Comparison of ENCODE assay signal across 14 cellular contexts in the genomic region with DNA sequence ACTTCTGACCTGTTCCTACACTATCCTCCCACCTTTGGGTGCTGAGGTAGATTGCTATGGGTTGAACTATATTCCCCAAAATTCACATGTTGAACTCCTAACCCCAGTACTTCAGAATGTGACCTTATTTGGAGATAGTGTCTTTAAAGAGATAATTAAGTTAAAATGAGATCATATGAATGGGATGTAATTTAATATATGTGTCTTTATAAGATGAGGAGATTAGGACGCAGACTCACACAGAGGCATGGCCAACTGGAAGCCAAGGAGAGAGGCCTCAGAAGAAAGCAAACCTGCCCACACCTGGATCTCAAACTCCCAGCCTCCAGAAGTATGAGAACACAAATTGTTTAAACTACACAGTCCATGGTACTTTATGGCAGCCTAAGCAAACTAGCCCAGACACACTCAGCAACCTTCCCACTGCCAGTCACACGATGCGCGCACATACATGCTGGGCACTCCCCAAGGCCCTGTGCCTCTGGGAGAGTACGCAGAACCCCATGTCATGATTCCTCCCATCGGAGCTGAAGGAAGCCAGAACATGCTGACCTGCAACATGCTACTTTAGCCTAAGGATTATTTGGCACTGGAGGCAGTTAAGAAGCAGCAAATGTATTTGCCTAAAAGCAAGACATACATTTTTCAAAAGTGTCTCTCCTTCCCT. TPM values are rescaled to one million over a fixed set of nuclear protein-coding genes. Genes with fewer than 3 reads are reported as not detected.
"Had no signal": no experiment of that assay in that cellular context is flagged by ENCODE, and none has a peak within 500 bp of the region (broad histone marks: within the 10 kb centered on the region; RNA-seq: fewer than 3 reads in every experiment).

No MANE protein-coding gene starts in this region.

- H3K27ac Mint-ChIP-seq: activated naive CD4-positive, alpha-beta T cell treated with anti-CD3 and anti-CD28 coated beads for 36 hours; activated naive CD8-positive, alpha-beta T cell treated with anti-CD3 and anti-CD28 coated beads, Interleukin-2, amount 50 U/mL, for 24 hours; activated T-helper 17 cell treated with anti-CD3 and anti-CD28 coated beads, Interleukin-2, amount 50 U/mL, for 72 hours; natural killer cell treated with Interleukin-12 subunit alpha and Interleukin-12 subunit beta and Interleukin-15 and Interleukin-18, amount 100 ng/mL, for 72 hours; T-cell had no signal

- H3K9me3 Mint-ChIP-seq: activated naive CD4-positive, alpha-beta T cell treated with anti-CD3 and anti-CD28 coated beads for 36 hours; activated naive CD8-positive, alpha-beta T cell treated with anti-CD3 and anti-CD28 coated beads, Interleukin-2, amount 50 U/mL, for 24 hours; activated T-helper 17 cell treated with anti-CD3 and anti-CD28 coated beads, Interleukin-2, amount 50 U/mL, for 72 hours; natural killer cell treated with Interleukin-12 subunit alpha and Interleukin-12 subunit beta and Interleukin-15 and Interleukin-18, amount 100 ng/mL, for 72 hours; T-cell had no signal

- H3K4me3 Mint-ChIP-seq: activated naive CD4-positive, alpha-beta T cell treated with anti-CD3 and anti-CD28 coated beads for 36 hours; activated naive CD8-positive, alpha-beta T cell treated with anti-CD3 and anti-CD28 coated beads, Interleukin-2, amount 50 U/mL, for 24 hours; activated T-helper 17 cell treated with anti-CD3 and anti-CD28 coated beads, Interleukin-2, amount 50 U/mL, for 72 hours; natural killer cell treated with Interleukin-12 subunit alpha and Interleukin-12 subunit beta and Interleukin-15 and Interleukin-18, amount 100 ng/mL, for 72 hours; T-cell had no signal

- H3K27me3 Mint-ChIP-seq: activated naive CD8-positive, alpha-beta T cell treated with anti-CD3 and anti-CD28 coated beads, Interleukin-2, amount 50 U/mL, for 24 hours; activated T-helper 17 cell treated with anti-CD3 and anti-CD28 coated beads, Interleukin-2, amount 50 U/mL, for 72 hours; natural killer cell treated with Interleukin-12 subunit alpha and Interleukin-12 subunit beta and Interleukin-15 and Interleukin-18, amount 100 ng/mL, for 72 hours; T-cell had no signal

- DNase-seq: activated CD4-positive, alpha-beta T cell treated with anti-CD3 and anti-CD28 coated beads for 1 hour; activated CD4-positive, alpha-beta T cell treated with anti-CD3 and anti-CD28 coated beads, Interleukin-2, amount 50 U/mL, for 48 hours; activated naive CD4-positive, alpha-beta T cell treated with anti-CD3 and anti-CD28 coated beads for 36 hours; activated naive CD8-positive, alpha-beta T cell treated with anti-CD3 and anti-CD28 coated beads, Interleukin-2, amount 50 U/mL, for 24 hours; aorta; cerebellar nuclear complex; effector memory CD4-positive, alpha-beta T cell; kidney; mesendoderm; T-cell; T1000 had no signal

- H3K4me1 Mint-ChIP-seq: activated naive CD8-positive, alpha-beta T cell treated with anti-CD3 and anti-CD28 coated beads, Interleukin-2, amount 50 U/mL, for 24 hours had no signal

- ATAC-seq: activated naive CD8-positive, alpha-beta T cell treated with anti-CD3 and anti-CD28 coated beads, Interleukin-2, amount 50 U/mL, for 24 hours; activated T-helper 17 cell treated with anti-CD3 and anti-CD28 coated beads, Interleukin-2, amount 50 U/mL, for 72 hours; natural killer cell treated with Interleukin-12 subunit alpha and Interleukin-12 subunit beta and Interleukin-15 and Interleukin-18, amount 100 ng/mL, for 72 hours; sciatic nerve; T-cell had no signal

RNA-seq across cellular contexts. Expression of gene SLC22A1, which starts 8.9 kb away (rescaled TPM):
- total RNA-seq: activated naive CD4-positive, alpha-beta T cell treated with anti-CD3 and anti-CD28 coated beads for 36 hours had no signal
